Comparison of ENCODE assay signal across 33 cellular contexts in the genomic region with DNA sequence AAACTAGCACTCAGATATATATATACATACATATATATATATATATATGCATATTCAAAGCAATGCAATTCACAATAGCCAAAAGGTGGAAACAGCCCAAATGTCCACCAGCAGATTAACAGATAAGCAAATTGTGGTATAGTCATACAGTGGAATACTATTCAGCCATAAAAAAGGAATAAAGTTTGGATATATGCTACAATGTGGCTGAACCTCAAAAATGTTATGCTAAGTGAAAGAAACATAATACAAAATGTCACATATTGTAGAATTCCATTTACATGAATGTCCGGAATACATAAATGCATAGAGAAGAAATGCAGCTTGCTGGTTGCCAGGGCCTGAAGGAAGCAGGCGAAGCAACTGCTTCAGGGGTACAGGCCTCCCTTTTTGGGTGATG.
A peak's percentile ranks its signal among the peaks of the same experiment; 100 is the strongest.
DNase-seq lines count a peak whose midpoint lies in the region; ATAC-seq, FAIRE-seq and TF ChIP-seq lines count a peak whose summit lies in the region.
"Had no signal": no experiment of that assay in that cellular context is flagged by ENCODE, and none has a peak within 500 bp of the region (broad histone marks: within the 10 kb centered on the region; RNA-seq: fewer than 3 reads in every experiment).

No MANE protein-coding gene starts in this region.

- H3K4me2 ChIP-seq in K562 (ENCODE audit: insufficient read depth, low read length), result no peak overlapping the region
- H3K4me2 ChIP-seq: A549; BLaER1; BLaER1 treated with 17β-estradiol and CSF1 and Interleukin-3, amounts not matched to agents 10 nM and 100 nM had no signal

- WGBS in K562 (ENCODE audit: insufficient coverage, low coverage, missing lambda C conversion rate), result 2% methylated on average over 2 of the region's 2 CpGs

- TF ChIP-seq RAD21 in K562 (CRISPR knock-in tag; conservative IDR thresholded peaks at IDR 0.05 in 1 of 2, IDR thresholded peaks at IDR 0.05 in 1 of 2), result no peak

- TF ChIP-seq POLR2A in K562 (conservative IDR thresholded peaks at IDR 0.05), result no peak

- no peak for ATAC-seq in K562
- ATAC-seq: A549; CD8-positive, alpha-beta T cell had no signal

- no peaks in the 10 kb centered on the region for H3K79me2 ChIP-seq in K562 (ENCODE audit: control insufficient read depth, insufficient read depth, low read length)

- H4K20me1 ChIP-seq in K562 (replicated peaks; ENCODE audit: control insufficient read depth, insufficient read depth, low read length), result no peaks in the 10 kb centered on the region
- H4K20me1 ChIP-seq: BLaER1; BLaER1 treated with 17β-estradiol and CSF1 and Interleukin-3, amounts not matched to agents 10 nM and 100 nM had no signal

- H3K4me1 ChIP-seq in HEK293 (ENCODE audit: control insufficient read depth, insufficient read depth, low read length) (no peaks in the 10 kb centered on the region), K562 (replicated peaks in 1 of 2; ENCODE audit: control insufficient read depth in 2 of 2, insufficient read depth in 2 of 2, low read length in 2 of 2) (no peaks in the 10 kb centered on the region)
- H3K4me1 ChIP-seq: A549; BE2C; BLaER1; BLaER1 treated with 17β-estradiol and CSF1 and Interleukin-3, amounts not matched to agents 10 nM and 100 nM; Caco-2 had no signal

- H3K4me3 ChIP-seq in HEK293 (ENCODE audit: low read depth, low read length), result no peak overlapping the region
- H3K4me3 ChIP-seq in K562, result no peak overlapping the region
- H3K4me3 ChIP-seq: A549; BLaER1; BLaER1 treated with 17β-estradiol and CSF1 and Interleukin-3, amounts not matched to agents 10 nM and 100 nM had no signal

- no peak overlapping the region for H2AFZ ChIP-seq in K562 (ENCODE audit: low read depth, low read length)

- intact Hi-C loops in K562 (cut with micrococcal nuclease), result no loop called here

- TF ChIP-seq CTCF in HEK293 (tag by site-specific recombination; IDR thresholded peaks at IDR 0.05) (no peak), K562 (IDR thresholded peaks at IDR 0.05 in 2 of 3, conservative IDR thresholded peaks at IDR 0.05 in 1 of 3; ENCODE audit: insufficient read depth in 2 of 3, low read depth in 1 of 3, low read length in 3 of 3) (no peak), glutamatergic neuron (IDR thresholded peaks at IDR 0.05; ENCODE audit: partially characterized antibody, unreplicated experiment) (no peak)

- no peak for TF ChIP-seq EP300 in K562 (IDR thresholded peaks at IDR 0.05; ENCODE audit: low read length)

- no TSS peak for BruUV-seq in K562 (replicated peaks; lab: Mats Ljungman, UMichigan)

- no peak for DNase-seq in K562 (ENCODE audit: extremely low read depth in 1 of 4, low spot score in 3 of 4)
- no peak for DNase-seq in glutamatergic neuron
- DNase-seq in activated gamma-delta T cell treated with Interleukin-2 at 50 U/mL for 16 hours, result no peak
- DNase-seq: 8988T; ACHN; AML-193; BE2C; C1 segment of cervical spinal cord; Caco-2; Calu3; CD4-positive, alpha-beta memory T cell; CD4-positive, alpha-beta T cell; CD4-positive, CD25-positive, alpha-beta regulatory T cell; CD8-positive, alpha-beta memory T cell; CD8-positive, alpha-beta T cell; COR-L47; DMS 273 treated with DMSO at 0.1 percent for 48 hours; DMS153; DMS53; DMS79; DMS79 treated with DMSO at 0.1 percent for 48 hours; DND-41; EL had no signal

- H3K4me3 Mint-ChIP-seq in glutamatergic neuron (ENCODE audit: unreplicated experiment), result no peak overlapping the region
- H3K4me3 Mint-ChIP-seq: B cell; CD14-positive monocyte; CD4-positive, alpha-beta memory T cell; CD4-positive, alpha-beta T cell; CD4-positive, CD25-positive, alpha-beta regulatory T cell; CD8-positive, alpha-beta memory T cell; CD8-positive, alpha-beta T cell had no signal

- no peak for FAIRE-seq in K562 (lab: Jason Lieb, UNC)
- FAIRE-seq: A204.1, A549, D721Med had no signal

- POLR2A ChIA-PET in HEK293 (lab: Yijun Ruan, JAX) (no interaction called here), K562 (lab: Yijun Ruan, JAX) (interaction anchor here (0.9 kb wide), 1 partner anchor 11 kb away, joined by 3 read pairs; no protein-coding TSS in a partner anchor)

- no peaks in the 10 kb centered on the region for H3K36me3 Mint-ChIP-seq in glutamatergic neuron (ENCODE audit: unreplicated experiment)
- H3K36me3 Mint-ChIP-seq: CD14-positive monocyte; CD4-positive, alpha-beta memory T cell; CD4-positive, CD25-positive, alpha-beta regulatory T cell; CD8-positive, alpha-beta memory T cell; CD8-positive, alpha-beta T cell had no signal

- in situ Hi-C loops in K562 (cut with MboI), result no loop called here

- no peak overlapping the region for H3K27ac Mint-ChIP-seq in glutamatergic neuron (ENCODE audit: unreplicated experiment)
- H3K27ac Mint-ChIP-seq: B cell; CD14-positive monocyte; CD4-positive, alpha-beta memory T cell; CD4-positive, alpha-beta T cell; CD8-positive, alpha-beta memory T cell; CD8-positive, alpha-beta T cell had no signal

- H3K36me3 ChIP-seq in HEK293 (ENCODE audit: control insufficient read depth in 2 of 2, insufficient read depth in 1 of 2, low read length in 2 of 2), result no peaks in the 10 kb centered on the region
- H3K36me3 ChIP-seq in K562 (ENCODE audit: control insufficient read depth, insufficient read depth, low read length), result no peaks in the 10 kb centered on the region
- H3K36me3 ChIP-seq: BE2C; BLaER1; BLaER1 treated with 17β-estradiol and CSF1 and Interleukin-3, amounts not matched to agents 10 nM and 100 nM had no signal

- no peaks in the 10 kb centered on the region for H3K27me3 Mint-ChIP-seq in glutamatergic neuron (ENCODE audit: unreplicated experiment)
- H3K27me3 Mint-ChIP-seq: B cell; CD4-positive, alpha-beta memory T cell; CD4-positive, CD25-positive, alpha-beta regulatory T cell; CD8-positive, alpha-beta memory T cell had no signal

- H3K9me1 ChIP-seq in K562 (ENCODE audit: control insufficient read depth, insufficient read depth, low read length), result no peaks in the 10 kb centered on the region

- CTCF ChIA-PET in HEK293 (lab: Yijun Ruan, JAX) (no interaction called here), K562 (lab: Yijun Ruan, JAX; ENCODE audit: low intra/inter-chr PET ratio) (no interaction called here)

- H3K27ac ChIP-seq in HEK293 (ENCODE audit: extremely low read depth, low read depth, low read length) (no peak overlapping the region), K562 (ENCODE audit: extremely low read depth, low read depth, low read length) (no peak overlapping the region)
- H3K27ac ChIP-seq: 22Rv1; A549; BLaER1; BLaER1 treated with 17β-estradiol and CSF1 and Interleukin-3, amounts not matched to agents 10 nM and 100 nM; C4-2B had no signal

- no peak overlapping the region for H3K9ac ChIP-seq in K562 (ENCODE audit: insufficient read depth in 1 of 2, low read depth in 2 of 2, low read length in 2 of 2)
- H3K9ac ChIP-seq: BLaER1; BLaER1 treated with 17β-estradiol and CSF1 and Interleukin-3, amounts not matched to agents 10 nM and 100 nM had no signal

- H3K9me3 Mint-ChIP-seq in glutamatergic neuron (ENCODE audit: unreplicated experiment), result peaks cover 3% of the 10 kb centered on the region
- H3K9me3 Mint-ChIP-seq: CD8-positive, alpha-beta T cell had no signal

- H3K9me3 ChIP-seq in HEK293 (ENCODE audit: control insufficient read depth, insufficient read depth, low read depth, low read length) (no peaks in the 10 kb centered on the region), K562 (replicated peaks; ENCODE audit: control insufficient read depth, insufficient read depth, low read depth, low read length) (no peaks in the 10 kb centered on the region)
- H3K9me3 ChIP-seq: A549; BE2C; BLaER1; BLaER1 treated with 17β-estradiol and CSF1 and Interleukin-3, amounts not matched to agents 10 nM and 100 nM; Caco-2 had no signal

- no peaks in the 10 kb centered on the region for H3K4me1 Mint-ChIP-seq in glutamatergic neuron (ENCODE audit: low read depth, unreplicated experiment)
- H3K4me1 Mint-ChIP-seq: B cell; CD14-positive monocyte; CD4-positive, alpha-beta memory T cell; CD4-positive, CD25-positive, alpha-beta regulatory T cell; CD8-positive, alpha-beta memory T cell had no signal

- peaks cover 9 to 27% of the 10 kb centered on the region in 2 experiments; a peak in 4 of 5 replicates for H3K27me3 ChIP-seq in K562 (ENCODE audit: control insufficient read depth in 2 of 2, insufficient read depth in 2 of 2, low read length in 2 of 2)
- H3K27me3 ChIP-seq: BE2C; BLaER1; BLaER1 treated with 17β-estradiol and CSF1 and Interleukin-3, amounts not matched to agents 10 nM and 100 nM had no signal

TF ChIP-seq in HEK293, 187 proteins besides CTCF, POLR2A, EP300 and RAD21:
- TF ChIP-seq ZNF223 (tag by site-specific recombination; IDR thresholded peaks at IDR 0.05) (no peak), ZNF146 (tag by site-specific recombination; IDR thresholded peaks at IDR 0.05) (peak; percentile 56)

TF ChIP-seq in K562, 482 proteins besides CTCF, POLR2A, EP300 and RAD21:
- TF ChIP-seq SMAD4 (CRISPR knock-in tag; conservative IDR thresholded peaks at IDR 0.05), result no peak
- TF ChIP-seq, protein P1, sequence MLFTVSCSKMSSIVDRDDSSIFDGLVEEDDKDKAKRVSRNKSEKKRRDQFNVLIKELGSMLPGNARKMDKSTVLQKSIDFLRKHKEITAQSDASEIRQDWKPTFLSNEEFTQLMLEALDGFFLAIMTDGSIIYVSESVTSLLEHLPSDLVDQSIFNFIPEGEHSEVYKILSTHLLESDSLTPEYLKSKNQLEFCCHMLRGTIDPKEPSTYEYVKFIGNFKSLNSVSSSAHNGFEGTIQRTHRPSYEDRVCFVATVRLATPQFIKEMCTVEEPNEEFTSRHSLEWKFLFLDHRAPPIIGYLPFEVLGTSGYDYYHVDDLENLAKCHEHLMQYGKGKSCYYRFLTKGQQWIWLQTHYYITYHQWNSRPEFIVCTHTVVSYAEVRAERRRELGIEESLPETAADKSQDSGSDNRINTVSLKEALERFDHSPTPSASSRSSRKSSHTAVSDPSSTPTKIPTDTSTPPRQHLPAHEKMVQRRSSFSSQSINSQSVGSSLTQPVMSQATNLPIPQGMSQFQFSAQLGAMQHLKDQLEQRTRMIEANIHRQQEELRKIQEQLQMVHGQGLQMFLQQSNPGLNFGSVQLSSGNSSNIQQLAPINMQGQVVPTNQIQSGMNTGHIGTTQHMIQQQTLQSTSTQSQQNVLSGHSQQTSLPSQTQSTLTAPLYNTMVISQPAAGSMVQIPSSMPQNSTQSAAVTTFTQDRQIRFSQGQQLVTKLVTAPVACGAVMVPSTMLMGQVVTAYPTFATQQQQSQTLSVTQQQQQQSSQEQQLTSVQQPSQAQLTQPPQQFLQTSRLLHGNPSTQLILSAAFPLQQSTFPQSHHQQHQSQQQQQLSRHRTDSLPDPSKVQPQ (CRISPR knock-in tag; IDR thresholded peaks at IDR 0.05; ENCODE audit: borderline replicate concordance), result no peak
- TF ChIP-seq ZNF146 (CRISPR knock-in tag; IDR thresholded peaks at IDR 0.05; ENCODE audit: unreplicated experiment), result peak; percentile 84
- no peak for TF ChIP-seq HNRNPH1 (optimal IDR thresholded peaks at IDR 0.05; ENCODE audit: low read depth, low read length)
- TF ChIP-seq RBM25 (IDR thresholded peaks at IDR 0.05; ENCODE audit: low read depth, low read length, severe bottlenecking), result peak; percentile 80
